ENCODE assay signal across 16 cellular contexts in the genomic region with DNA sequence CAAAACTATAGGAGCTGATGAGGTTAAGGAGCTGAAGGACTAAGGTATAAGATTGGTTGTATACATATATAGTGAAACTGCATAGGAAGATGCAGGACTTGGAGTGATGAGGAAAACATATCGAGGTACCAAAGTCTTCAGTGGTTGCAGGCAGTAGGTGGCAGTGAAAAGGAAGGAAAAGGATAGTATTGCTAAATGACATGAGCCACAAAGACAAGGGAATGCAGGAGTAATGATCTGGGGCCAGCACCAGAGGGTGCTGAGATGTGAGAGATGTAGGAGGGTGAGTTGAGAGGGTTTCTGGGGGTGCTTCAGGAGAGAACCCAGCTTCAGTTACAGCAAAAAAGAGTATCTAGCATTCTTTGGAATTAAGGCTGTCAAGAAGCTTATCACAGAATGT.
A peak's percentile ranks its signal among the peaks of the same experiment; 100 is the strongest.
DNase-seq lines count a peak whose midpoint lies in the region; ATAC-seq and TF ChIP-seq lines count a peak whose summit lies in the region.
"Had no signal": no experiment of that assay in that cellular context is flagged by ENCODE, and none has a peak within 500 bp of the region (broad histone marks: within the 10 kb centered on the region; RNA-seq: fewer than 3 reads in every experiment).

No MANE protein-coding gene starts in this region.

- H3K36me3 ChIP-seq in NT2/D1 (ENCODE audit: insufficient read depth, insufficient read length, low read length) (peaks cover 6% of the 10 kb centered on the region), uterus (no peaks in the 10 kb centered on the region)
- H3K36me3 ChIP-seq: prostate gland had no signal

- no peak overlapping the region for H3K4me3 Mint-ChIP-seq in central memory CD8-positive, alpha-beta T cell
- no peak overlapping the region for H3K4me3 Mint-ChIP-seq in nephron progenitor cell
- H3K4me3 Mint-ChIP-seq: dendritic cell treated with granulocyte-macrophage colony-stimulating factor and Interleukin-4, amounts not matched to agents 40 ng/mL and 50 ng/mL, for 4 days had no signal

- H3K27me3 ChIP-seq in NT2/D1 (ENCODE audit: insufficient read depth, insufficient read length) (no peaks in the 10 kb centered on the region), uterus (no peaks in the 10 kb centered on the region)

- no peaks in the 10 kb centered on the region for H3K4me1 Mint-ChIP-seq in central memory CD8-positive, alpha-beta T cell
- no peaks in the 10 kb centered on the region for H3K4me1 Mint-ChIP-seq in nephron progenitor cell

- no peaks in the 10 kb centered on the region for H3K27me3 Mint-ChIP-seq in central memory CD8-positive, alpha-beta T cell
- no peaks in the 10 kb centered on the region for H3K27me3 Mint-ChIP-seq in nephron progenitor cell (ENCODE audit: low read depth, poor library complexity)
- H3K27me3 Mint-ChIP-seq: dendritic cell treated with granulocyte-macrophage colony-stimulating factor and Interleukin-4, amounts not matched to agents 40 ng/mL and 50 ng/mL, for 4 days had no signal

- no peaks in the 10 kb centered on the region for H3K9me3 ChIP-seq in NT2/D1 (ENCODE audit: insufficient read depth, low read length)
- no peaks in the 10 kb centered on the region for H3K9me3 ChIP-seq in uterus
- H3K9me3 ChIP-seq: prostate gland had no signal

- no peak for TF ChIP-seq POLR2A in uterus (IDR thresholded peaks at IDR 0.05)

- TF ChIP-seq CTCF in nephron progenitor cell (IDR thresholded peaks at IDR 0.05) (no peak), uterus (IDR thresholded peaks at IDR 0.05) (no peak)

- H3K4me3 ChIP-seq in NT2/D1 (ENCODE audit: insufficient read length, low read depth) (no peak overlapping the region), uterus (no peak overlapping the region)
- H3K4me3 ChIP-seq: prostate gland had no signal

- peak overlapping the region; percentile 14 for H3K27ac Mint-ChIP-seq in central memory CD8-positive, alpha-beta T cell (ENCODE audit: low read depth)
- peak overlapping the region; percentile 33 for H3K27ac Mint-ChIP-seq in nephron progenitor cell
- H3K27ac Mint-ChIP-seq: dendritic cell treated with granulocyte-macrophage colony-stimulating factor and Interleukin-4, amounts not matched to agents 40 ng/mL and 50 ng/mL, for 4 days had no signal

- H3K9ac ChIP-seq in NT2/D1 (ENCODE audit: insufficient read length, low read depth) = no peak overlapping the region

- DNase-seq in NCI-H1694 treated with DMSO at 0.1 percent for 48 hours (lab: John Stamatoyannopoulos, UW) (peak; percentile 49), NCI-H1694 (lab: John Stamatoyannopoulos, UW) (no peak), NT2/D1 (ENCODE audit: low read depth, low spot score) (peak; percentile 18), nephron progenitor cell (no peak), uterus (no peak), germinal center (ENCODE audit: low spot score) (no peak)
- no peak for DNase-seq in central memory CD8-positive, alpha-beta T cell (ENCODE audit: low spot score in 2 of 2)
- no peak for DNase-seq in activated CD4-positive, CD25-positive, alpha-beta regulatory T cell treated with anti-CD3 and anti-CD28 coated beads, Interleukin-2, amount 50 U/mL, for 72 hours
- DNase-seq: activated CD4-positive, alpha-beta T cell treated with anti-CD3 and anti-CD28 coated beads for 1 hour; Calu3; foreskin fibroblast; islet precursor cell; NCI-H1092 treated with DMSO at 0.1 percent for 48 hours; NCI-H526 treated with DMSO at 0.1 percent for 48 hours had no signal

- H3K9me3 Mint-ChIP-seq in central memory CD8-positive, alpha-beta T cell = no peaks in the 10 kb centered on the region
- H3K9me3 Mint-ChIP-seq in nephron progenitor cell = no peaks in the 10 kb centered on the region
- H3K9me3 Mint-ChIP-seq: dendritic cell treated with granulocyte-macrophage colony-stimulating factor and Interleukin-4, amounts not matched to agents 40 ng/mL and 50 ng/mL, for 4 days had no signal

- intact Hi-C loops in uterus (cut with DNase I; ENCODE audit: low total_unique reads) = no loop called here

- H3K27ac ChIP-seq in uterus = no peak overlapping the region
- H3K27ac ChIP-seq: prostate gland had no signal

- H3K4me1 ChIP-seq in NT2/D1 (ENCODE audit: insufficient read depth, insufficient read length) (no peaks in the 10 kb centered on the region), uterus (no peaks in the 10 kb centered on the region)
- H3K4me1 ChIP-seq: prostate gland had no signal

- H3K36me3 Mint-ChIP-seq in central memory CD8-positive, alpha-beta T cell (ENCODE audit: insufficient read depth) = peaks cover 17% of the 10 kb centered on the region
- peaks cover 47% of the 10 kb centered on the region for H3K36me3 Mint-ChIP-seq in nephron progenitor cell (ENCODE audit: low read depth)

- no peak for ATAC-seq in central memory CD8-positive, alpha-beta T cell (replicated peaks; ENCODE audit: extremely low read depth, poor library complexity, severe bottlenecking)

Comparison
In these comparisons a context has a peak if more than half of its experiments do, and no peak if none do; other contexts are left out.
1. DNase-seq: peak in NCI-H1694 treated with DMSO at 0.1 percent for 48 hours (single experiment) and NT2/D1 (single experiment); none in NCI-H1694 (single experiment), central memory CD8-positive, alpha-beta T cell (0 of 2), nephron progenitor cell (single experiment), activated CD4-positive, CD25-positive, alpha-beta regulatory T cell treated with anti-CD3 and anti-CD28 coated beads, Interleukin-2, amount 50 U/mL, for 72 hours (single experiment), uterus (0 of 2) and germinal center (single experiment).